8 cellular contexts compared by ENCODE assay signal in the genomic region with DNA sequence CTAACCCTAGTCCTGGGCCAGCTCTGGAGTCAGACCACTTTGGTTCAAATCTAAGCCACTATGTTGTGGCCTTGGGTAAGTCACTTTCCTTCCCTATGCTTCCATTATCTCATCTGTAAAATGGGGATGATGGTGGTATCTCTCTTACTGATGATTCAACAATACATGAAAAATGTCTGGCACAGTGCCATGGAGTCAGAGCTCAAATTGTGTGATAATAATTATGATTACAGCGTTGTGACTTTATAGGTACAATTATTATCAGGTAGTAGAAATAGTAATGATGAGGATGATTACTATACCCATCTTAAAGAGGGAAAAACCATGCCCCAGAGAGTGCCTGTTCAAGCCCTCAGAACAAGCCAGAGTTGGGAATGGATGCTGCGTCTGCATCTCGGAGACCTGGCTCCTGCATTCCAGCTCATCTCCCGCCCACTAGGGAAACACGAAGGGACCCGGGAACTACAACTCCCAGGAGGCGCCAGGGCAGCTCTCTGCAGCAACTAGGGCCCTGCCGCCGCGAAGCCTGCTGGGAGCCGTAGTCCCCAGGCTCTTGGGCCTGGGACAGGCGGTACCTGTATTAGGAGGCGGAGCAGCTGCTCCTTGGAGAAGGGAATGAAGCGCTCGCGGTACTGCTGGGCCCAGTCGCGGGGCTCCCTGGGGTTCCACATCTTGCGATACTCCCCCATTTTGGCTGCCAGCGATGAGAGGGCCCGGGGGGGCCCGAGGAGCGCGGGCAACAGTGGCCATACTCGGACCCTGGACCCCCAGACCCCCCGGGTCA. TPM values are rescaled to one million over a fixed set of nuclear protein-coding genes. Genes with fewer than 3 reads are reported as not detected.
DNase-seq lines count a peak whose midpoint lies in the region; ATAC-seq and TF ChIP-seq lines count a peak whose summit lies in the region.

No MANE protein-coding gene starts in this region.

- H3K36me3 ChIP-seq in CD8-positive, alpha-beta T cell (ENCODE audit: insufficient read depth, low read length), result no peaks in the 10 kb centered on the region

- H3K27me3 ChIP-seq in CD8-positive, alpha-beta T cell (ENCODE audit: insufficient read depth, low read length), result no peaks in the 10 kb centered on the region

- DNase-seq in CD8-positive, alpha-beta T cell, result peak; percentile 71 to 91 (median 88)
- DNase-seq in GM20000 (ENCODE audit: low spot score), result peak; percentile 88
- DNase-seq in HT1080 (ENCODE audit: low read depth), result peak; percentile 95
- DNase-seq in NOMO-1 treated with DMSO at 0.1 percent for 48 hours (lab: John Stamatoyannopoulos, UW; ENCODE audit: unreplicated experiment), result peak; percentile 89
- peak; percentile 96 for DNase-seq in activated CD8-positive, alpha-beta memory T cell treated with anti-CD3 and anti-CD28 coated beads, Interleukin-2, amount 10 ng/mL, durations not matched to agents 7 days and 5 days
- DNase-seq in effector memory CD8-positive, alpha-beta T cell, result peak; percentile 81 to 82 (median 82)
- DNase-seq in medulla oblongata (ENCODE audit: extremely low spot score), result peak; percentile 96
- DNase-seq in stimulated activated CD4-positive, alpha-beta T cell treated with anti-CD3 and anti-CD28 coated beads, TNF-alpha, amount 100 ng/mL, for 48 hours (ENCODE audit: low read depth in 3 of 3), result peak; percentile 79 to 86 (median 85)

- H3K27ac ChIP-seq in CD8-positive, alpha-beta T cell (ENCODE audit: low read depth, low read length), result peak overlapping the region; percentile 62

- peaks cover 19% of the 10 kb centered on the region for H3K4me1 Mint-ChIP-seq in CD8-positive, alpha-beta T cell (ENCODE audit: low read depth)
- peaks cover 16% of the 10 kb centered on the region for H3K4me1 Mint-ChIP-seq in activated CD8-positive, alpha-beta memory T cell treated with anti-CD3 and anti-CD28 coated beads, Interleukin-2, amount 10 ng/mL, durations not matched to agents 7 days and 5 days
- peaks cover 11 to 16% of the 10 kb centered on the region in 2 donors for H3K4me1 Mint-ChIP-seq in effector memory CD8-positive, alpha-beta T cell (ENCODE audit: low read depth in 2 of 2)

- POLR2A ChIA-PET in CD8-positive, alpha-beta T cell (lab: Charles Lee), result interaction anchor here (0.5 to 2.7 kb wide), 9 partner anchors 28 to 1086 kb away, joined by 3 to 32 read pairs (median 4); a partner anchor contains a TSS

- CTCF ChIA-PET in CD8-positive, alpha-beta T cell (lab: Charles Lee), result interaction anchor here (0.9 to 2.4 kb wide), 7 partner anchors 12 to 127 kb away, joined by 3 to 10 read pairs (median 4); a partner anchor contains a TSS
- CTCF ChIA-PET in activated CD8-positive, alpha-beta memory T cell treated with anti-CD3 and anti-CD28 coated beads, Interleukin-2, amount 10 ng/mL, durations not matched to agents 7 days and 5 days (lab: Charles Lee), result interaction anchor here (0.6 to 5.1 kb wide), 14 partner anchors 9 to 225 kb away, joined by 3 to 36 read pairs (median 5); a partner anchor contains a TSS

- peak; percentile 53 for ATAC-seq in CD8-positive, alpha-beta T cell
- peak; percentile 69 for ATAC-seq in activated CD8-positive, alpha-beta memory T cell treated with anti-CD3 and anti-CD28 coated beads, Interleukin-2, amount 10 ng/mL, durations not matched to agents 7 days and 5 days
- ATAC-seq in effector memory CD8-positive, alpha-beta T cell (replicated peaks), result peak; percentile 58

- H3K4me3 ChIP-seq in CD8-positive, alpha-beta T cell (ENCODE audit: low read depth, low read length), result peak overlapping the region; percentile 82

- H3K4me3 Mint-ChIP-seq in CD8-positive, alpha-beta T cell, result peak overlapping the region; percentile 83
- H3K4me3 Mint-ChIP-seq in activated CD8-positive, alpha-beta memory T cell treated with anti-CD3 and anti-CD28 coated beads, Interleukin-2, amount 10 ng/mL, durations not matched to agents 7 days and 5 days, result peak overlapping the region; percentile 81
- peak overlapping the region; percentile 82 to 85 for H3K4me3 Mint-ChIP-seq in effector memory CD8-positive, alpha-beta T cell

- H3K9me3 ChIP-seq in CD8-positive, alpha-beta T cell (ENCODE audit: low read length), result no peaks in the 10 kb centered on the region

- peaks cover 17% of the 10 kb centered on the region for H3K4me1 ChIP-seq in CD8-positive, alpha-beta T cell (ENCODE audit: insufficient read depth, low read length)

- TF ChIP-seq CTCF in CD8-positive, alpha-beta T cell (IDR thresholded peaks at IDR 0.05), result no peak
- TF ChIP-seq CTCF in GM20000 (IDR thresholded peaks at IDR 0.05; ENCODE audit: extremely low read depth, missing control alignments), result no peak

- H3K27me3 Mint-ChIP-seq in CD8-positive, alpha-beta T cell (ENCODE audit: low read depth), result no peaks in the 10 kb centered on the region
- no peaks in the 10 kb centered on the region for H3K27me3 Mint-ChIP-seq in activated CD8-positive, alpha-beta memory T cell treated with anti-CD3 and anti-CD28 coated beads, Interleukin-2, amount 10 ng/mL, durations not matched to agents 7 days and 5 days
- H3K27me3 Mint-ChIP-seq in effector memory CD8-positive, alpha-beta T cell, result no peaks in the 10 kb centered on the region

- no peaks in the 10 kb centered on the region for H3K9me3 Mint-ChIP-seq in CD8-positive, alpha-beta T cell
- no peaks in the 10 kb centered on the region for H3K9me3 Mint-ChIP-seq in activated CD8-positive, alpha-beta memory T cell treated with anti-CD3 and anti-CD28 coated beads, Interleukin-2, amount 10 ng/mL, durations not matched to agents 7 days and 5 days (ENCODE audit: low read depth)
- no peaks in the 10 kb centered on the region for H3K9me3 Mint-ChIP-seq in effector memory CD8-positive, alpha-beta T cell

- peak overlapping the region; percentile 86 for H3K27ac Mint-ChIP-seq in CD8-positive, alpha-beta T cell
- H3K27ac Mint-ChIP-seq in activated CD8-positive, alpha-beta memory T cell treated with anti-CD3 and anti-CD28 coated beads, Interleukin-2, amount 10 ng/mL, durations not matched to agents 7 days and 5 days, result peak overlapping the region; percentile 92
- peak overlapping the region; percentile 88 to 91 for H3K27ac Mint-ChIP-seq in effector memory CD8-positive, alpha-beta T cell

- H3K36me3 Mint-ChIP-seq in CD8-positive, alpha-beta T cell, result peaks cover 19% of the 10 kb centered on the region
- H3K36me3 Mint-ChIP-seq in activated CD8-positive, alpha-beta memory T cell treated with anti-CD3 and anti-CD28 coated beads, Interleukin-2, amount 10 ng/mL, durations not matched to agents 7 days and 5 days, result peaks cover 4% of the 10 kb centered on the region
- H3K36me3 Mint-ChIP-seq in effector memory CD8-positive, alpha-beta T cell (ENCODE audit: insufficient read depth), result peaks cover 9% of the 10 kb centered on the region

- intact Hi-C loops in CD8-positive, alpha-beta T cell (cut with DNase I, micrococcal nuclease), result loop anchor here (1.0 to 10.0 kb wide), 9 partner anchors 40 to 1664 kb away; a partner anchor contains a TSS

RNA-seq across cellular contexts. Expression of a gene that starts 0.8 kb away (rescaled TPM):
- 1 to 10 TPM; 6.4 to 7.7 TPM for total RNA-seq in CD8-positive, alpha-beta T cell
- total RNA-seq in HT1080 (2014; rRNA removed; shearing (Covaris generic)), result 5.1 and 6.1 TPM in 2 replicates
- 5.5 and 7.8 TPM in 2 replicates for polyA plus RNA-seq in HT1080 (2015; cell fraction: cytosol; rRNA removed)
- 26.5 and 32.2 TPM in 2 replicates for polyA plus RNA-seq in HT1080 (2015; cell fraction: nucleus; rRNA removed)
- 10 to 100 TPM; 16.7 to 22.3 TPM for total RNA-seq in activated CD8-positive, alpha-beta memory T cell treated with anti-CD3 and anti-CD28 coated beads, Interleukin-2, amount 10 ng/mL, durations not matched to agents 7 days and 5 days

RNA-seq across cellular contexts. Expression of a gene that starts 1.3 kb away (rescaled TPM):
- total RNA-seq in CD8-positive, alpha-beta T cell, result not detected
- not detected in 2 replicates for total RNA-seq in HT1080 (2014; rRNA removed; shearing (Covaris generic))
- polyA plus RNA-seq in HT1080 (2015; cell fraction: cytosol; rRNA removed), result not detected in 2 replicates
- polyA plus RNA-seq in HT1080 (2015; cell fraction: nucleus; rRNA removed), result not detected in 2 replicates
- total RNA-seq in activated CD8-positive, alpha-beta memory T cell treated with anti-CD3 and anti-CD28 coated beads, Interleukin-2, amount 10 ng/mL, durations not matched to agents 7 days and 5 days, result not detected

RNA-seq across cellular contexts. Expression of a gene that starts 28.4 kb away (rescaled TPM):
- 10 to 100 TPM; 29.7 to 33.1 TPM for total RNA-seq in CD8-positive, alpha-beta T cell
- 67.7 and 115 TPM in 2 replicates for total RNA-seq in HT1080 (2014; rRNA removed; shearing (Covaris generic))
- 200 and 213 TPM in 2 replicates for polyA plus RNA-seq in HT1080 (2015; cell fraction: cytosol; rRNA removed)
- polyA plus RNA-seq in HT1080 (2015; cell fraction: nucleus; rRNA removed), result 141 and 148 TPM in 2 replicates
- total RNA-seq in activated CD8-positive, alpha-beta memory T cell treated with anti-CD3 and anti-CD28 coated beads, Interleukin-2, amount 10 ng/mL, durations not matched to agents 7 days and 5 days, result 10 to 100 TPM; 64.8 to 72.2 TPM

RNA-seq across cellular contexts. Expression of a gene that starts 30.6 kb away (rescaled TPM):
- not detected for total RNA-seq in CD8-positive, alpha-beta T cell
- total RNA-seq in HT1080 (2014; rRNA removed; shearing (Covaris generic)), result 0.20 and 0.21 TPM in 2 replicates
- polyA plus RNA-seq in HT1080 (2015; cell fraction: cytosol; rRNA removed), result 0.11 and 0.21 TPM in 2 replicates
- polyA plus RNA-seq in HT1080 (2015; cell fraction: nucleus; rRNA removed), result 0.20 and 0.31 TPM in 2 replicates
- under 1 TPM; 0.09 to 0.18 TPM for total RNA-seq in activated CD8-positive, alpha-beta memory T cell treated with anti-CD3 and anti-CD28 coated beads, Interleukin-2, amount 10 ng/mL, durations not matched to agents 7 days and 5 days

RNA-seq across cellular contexts. Expression of a gene that starts 37.6 kb away (rescaled TPM):
- 100 to 1,000 TPM; 174 to 181 TPM for total RNA-seq in CD8-positive, alpha-beta T cell
- total RNA-seq in HT1080 (2014; rRNA removed; shearing (Covaris generic)), result 379 and 513 TPM in 2 replicates
- polyA plus RNA-seq in HT1080 (2015; cell fraction: cytosol; rRNA removed), result 179 and 219 TPM in 2 replicates
- polyA plus RNA-seq in HT1080 (2015; cell fraction: nucleus; rRNA removed), result 113 and 124 TPM in 2 replicates
- 100 to 1,000 TPM; 291 to 294 TPM for total RNA-seq in activated CD8-positive, alpha-beta memory T cell treated with anti-CD3 and anti-CD28 coated beads, Interleukin-2, amount 10 ng/mL, durations not matched to agents 7 days and 5 days

Comparison
In these comparisons a context has a peak if more than half of its experiments do, and no peak if none do; other contexts are left out.
1. Peak in every context shown above with its lines: DNase-seq, ATAC-seq, H3K4me3 ChIP-seq and H3K27ac ChIP-seq.